ENCODE assay signal across 1 cellular context in the genomic region with DNA sequence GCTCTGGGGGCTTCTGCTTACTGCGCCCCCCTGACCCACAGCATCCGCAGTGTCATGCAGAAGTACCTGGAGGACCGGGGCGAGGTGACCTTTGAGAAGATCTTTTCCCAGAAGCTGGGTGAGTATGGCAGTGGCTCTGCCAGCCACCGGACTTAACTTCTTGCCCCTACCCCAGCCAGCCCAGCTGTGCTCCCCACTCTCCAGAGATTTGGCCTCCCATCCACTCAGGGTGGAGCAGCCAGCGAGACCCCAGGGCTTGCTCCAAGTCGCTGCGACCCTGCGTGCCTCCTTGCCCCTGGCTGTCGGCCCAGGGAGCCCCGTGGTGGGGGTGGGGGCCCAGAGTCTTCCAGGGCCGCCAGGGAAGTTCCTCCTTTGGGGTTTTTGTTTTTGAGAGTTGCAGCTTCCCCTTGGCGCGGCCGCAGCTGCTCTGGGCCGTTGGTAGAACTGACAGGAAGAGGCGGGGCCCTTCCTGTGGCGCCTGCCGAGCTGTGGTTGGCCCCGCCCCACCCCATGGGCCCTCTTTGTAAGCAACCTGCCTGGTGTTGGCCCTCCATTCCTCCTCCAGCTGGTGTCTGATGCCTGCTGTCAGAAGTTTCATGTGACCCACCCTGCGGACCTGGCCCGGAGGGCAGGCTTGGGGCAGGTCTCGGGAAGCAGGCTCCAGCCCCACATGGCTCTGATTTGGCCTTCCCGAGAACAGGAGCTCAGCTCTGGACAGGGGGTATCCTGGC.
TF ChIP-seq lines count a peak whose summit lies in the region.

No MANE protein-coding gene starts in this region.

TF ChIP-seq in K562, 482 proteins besides CTCF, POLR2A, EP300 and RAD21 (continued from another document and continues in another):
- TF ChIP-seq, protein P1, sequence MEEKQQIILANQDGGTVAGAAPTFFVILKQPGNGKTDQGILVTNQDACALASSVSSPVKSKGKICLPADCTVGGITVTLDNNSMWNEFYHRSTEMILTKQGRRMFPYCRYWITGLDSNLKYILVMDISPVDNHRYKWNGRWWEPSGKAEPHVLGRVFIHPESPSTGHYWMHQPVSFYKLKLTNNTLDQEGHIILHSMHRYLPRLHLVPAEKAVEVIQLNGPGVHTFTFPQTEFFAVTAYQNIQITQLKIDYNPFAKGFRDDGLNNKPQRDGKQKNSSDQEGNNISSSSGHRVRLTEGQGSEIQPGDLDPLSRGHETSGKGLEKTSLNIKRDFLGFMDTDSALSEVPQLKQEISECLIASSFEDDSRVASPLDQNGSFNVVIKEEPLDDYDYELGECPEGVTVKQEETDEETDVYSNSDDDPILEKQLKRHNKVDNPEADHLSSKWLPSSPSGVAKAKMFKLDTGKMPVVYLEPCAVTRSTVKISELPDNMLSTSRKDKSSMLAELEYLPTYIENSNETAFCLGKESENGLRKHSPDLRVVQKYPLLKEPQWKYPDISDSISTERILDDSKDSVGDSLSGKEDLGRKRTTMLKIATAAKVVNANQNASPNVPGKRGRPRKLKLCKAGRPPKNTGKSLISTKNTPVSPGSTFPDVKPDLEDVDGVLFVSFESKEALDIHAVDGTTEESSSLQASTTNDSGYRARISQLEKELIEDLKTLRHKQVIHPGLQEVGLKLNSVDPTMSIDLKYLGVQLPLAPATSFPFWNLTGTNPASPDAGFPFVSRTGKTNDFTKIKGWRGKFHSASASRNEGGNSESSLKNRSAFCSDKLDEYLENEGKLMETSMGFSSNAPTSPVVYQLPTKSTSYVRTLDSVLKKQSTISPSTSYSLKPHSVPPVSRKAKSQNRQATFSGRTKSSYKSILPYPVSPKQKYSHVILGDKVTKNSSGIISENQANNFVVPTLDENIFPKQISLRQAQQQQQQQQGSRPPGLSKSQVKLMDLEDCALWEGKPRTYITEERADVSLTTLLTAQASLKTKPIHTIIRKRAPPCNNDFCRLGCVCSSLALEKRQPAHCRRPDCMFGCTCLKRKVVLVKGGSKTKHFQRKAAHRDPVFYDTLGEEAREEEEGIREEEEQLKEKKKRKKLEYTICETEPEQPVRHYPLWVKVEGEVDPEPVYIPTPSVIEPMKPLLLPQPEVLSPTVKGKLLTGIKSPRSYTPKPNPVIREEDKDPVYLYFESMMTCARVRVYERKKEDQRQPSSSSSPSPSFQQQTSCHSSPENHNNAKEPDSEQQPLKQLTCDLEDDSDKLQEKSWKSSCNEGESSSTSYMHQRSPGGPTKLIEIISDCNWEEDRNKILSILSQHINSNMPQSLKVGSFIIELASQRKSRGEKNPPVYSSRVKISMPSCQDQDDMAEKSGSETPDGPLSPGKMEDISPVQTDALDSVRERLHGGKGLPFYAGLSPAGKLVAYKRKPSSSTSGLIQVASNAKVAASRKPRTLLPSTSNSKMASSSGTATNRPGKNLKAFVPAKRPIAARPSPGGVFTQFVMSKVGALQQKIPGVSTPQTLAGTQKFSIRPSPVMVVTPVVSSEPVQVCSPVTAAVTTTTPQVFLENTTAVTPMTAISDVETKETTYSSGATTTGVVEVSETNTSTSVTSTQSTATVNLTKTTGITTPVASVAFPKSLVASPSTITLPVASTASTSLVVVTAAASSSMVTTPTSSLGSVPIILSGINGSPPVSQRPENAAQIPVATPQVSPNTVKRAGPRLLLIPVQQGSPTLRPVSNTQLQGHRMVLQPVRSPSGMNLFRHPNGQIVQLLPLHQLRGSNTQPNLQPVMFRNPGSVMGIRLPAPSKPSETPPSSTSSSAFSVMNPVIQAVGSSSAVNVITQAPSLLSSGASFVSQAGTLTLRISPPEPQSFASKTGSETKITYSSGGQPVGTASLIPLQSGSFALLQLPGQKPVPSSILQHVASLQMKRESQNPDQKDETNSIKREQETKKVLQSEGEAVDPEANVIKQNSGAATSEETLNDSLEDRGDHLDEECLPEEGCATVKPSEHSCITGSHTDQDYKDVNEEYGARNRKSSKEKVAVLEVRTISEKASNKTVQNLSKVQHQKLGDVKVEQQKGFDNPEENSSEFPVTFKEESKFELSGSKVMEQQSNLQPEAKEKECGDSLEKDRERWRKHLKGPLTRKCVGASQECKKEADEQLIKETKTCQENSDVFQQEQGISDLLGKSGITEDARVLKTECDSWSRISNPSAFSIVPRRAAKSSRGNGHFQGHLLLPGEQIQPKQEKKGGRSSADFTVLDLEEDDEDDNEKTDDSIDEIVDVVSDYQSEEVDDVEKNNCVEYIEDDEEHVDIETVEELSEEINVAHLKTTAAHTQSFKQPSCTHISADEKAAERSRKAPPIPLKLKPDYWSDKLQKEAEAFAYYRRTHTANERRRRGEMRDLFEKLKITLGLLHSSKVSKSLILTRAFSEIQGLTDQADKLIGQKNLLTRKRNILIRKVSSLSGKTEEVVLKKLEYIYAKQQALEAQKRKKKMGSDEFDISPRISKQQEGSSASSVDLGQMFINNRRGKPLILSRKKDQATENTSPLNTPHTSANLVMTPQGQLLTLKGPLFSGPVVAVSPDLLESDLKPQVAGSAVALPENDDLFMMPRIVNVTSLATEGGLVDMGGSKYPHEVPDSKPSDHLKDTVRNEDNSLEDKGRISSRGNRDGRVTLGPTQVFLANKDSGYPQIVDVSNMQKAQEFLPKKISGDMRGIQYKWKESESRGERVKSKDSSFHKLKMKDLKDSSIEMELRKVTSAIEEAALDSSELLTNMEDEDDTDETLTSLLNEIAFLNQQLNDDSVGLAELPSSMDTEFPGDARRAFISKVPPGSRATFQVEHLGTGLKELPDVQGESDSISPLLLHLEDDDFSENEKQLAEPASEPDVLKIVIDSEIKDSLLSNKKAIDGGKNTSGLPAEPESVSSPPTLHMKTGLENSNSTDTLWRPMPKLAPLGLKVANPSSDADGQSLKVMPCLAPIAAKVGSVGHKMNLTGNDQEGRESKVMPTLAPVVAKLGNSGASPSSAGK (IDR thresholded peaks at IDR 0.05): no peak
- TF ChIP-seq NKRF (IDR thresholded peaks at IDR 0.05; ENCODE audit: borderline replicate concordance) (no peak), RHOXF2B (CRISPR knock-in tag; conservative IDR thresholded peaks at IDR 0.05) (no peak), CHD2 (IDR thresholded peaks at IDR 0.05; ENCODE audit: low read depth, low read length) (no peak; the same call in 1 of the 2 replicates), MXI1 (IDR thresholded peaks at IDR 0.05; ENCODE audit: low read depth, low read length) (peak; percentile 31; the same call in 1 of the 2 replicates), TEAD2 (tag; IDR thresholded peaks at IDR 0.05) (0 out of 2 replicates have a peak, but pooled peaks have one; percentile 52), ZNF561 (CRISPR knock-in tag; conservative IDR thresholded peaks at IDR 0.05) (0 out of 2 replicates have a peak, but pooled peaks have one; percentile 70), E2F8 (IDR thresholded peaks at IDR 0.05; ENCODE audit: low read depth, partially characterized antibody) (no peak), NFXL1 (CRISPR knock-in tag; IDR thresholded peaks at IDR 0.05) (0 out of 2 replicates have a peak, but pooled peaks have one; percentile 75), ZNF780A (CRISPR knock-in tag; IDR thresholded peaks at IDR 0.05) (no peak), CBX3 (IDR thresholded peaks at IDR 0.05; ENCODE audit: borderline replicate concordance in 1 of 2, low read length in 2 of 2) (no peak), ZNF75A (CRISPR knock-in tag; IDR thresholded peaks at IDR 0.05) (peak; percentile 47; the same call in 1 of the 2 replicates), EZH2 (IDR thresholded peaks at IDR 0.05; ENCODE audit: borderline replicate concordance, low read depth, low read length) (no peak), STAT5B (CRISPR knock-in tag; IDR thresholded peaks at IDR 0.05) (no peak), PHF8 (IDR thresholded peaks at IDR 0.05; ENCODE audit: borderline replicate concordance, low read length) (peak; percentile 56; the same call in 1 of the 2 replicates), RBBP5 (IDR thresholded peaks at IDR 0.05; ENCODE audit: borderline replicate concordance, insufficient read depth, low read length, poor library complexity, severe bottlenecking) (peak; percentile 48), ARID3B (CRISPR knock-in tag; IDR thresholded peaks at IDR 0.05; ENCODE audit: borderline replicate concordance) (peak; percentile 45; the same call in 1 of the 2 replicates), KLF6 (CRISPR knock-in tag; IDR thresholded peaks at IDR 0.05; ENCODE audit: borderline replicate concordance) (peak; percentile 91), TAF15 (IDR thresholded peaks at IDR 0.05; ENCODE audit: low read depth, low read length) (no peak), SMARCB1 (IDR thresholded peaks at IDR 0.05; ENCODE audit: insufficient read length, low read depth) (no peak), RBFOX2 (IDR thresholded peaks at IDR 0.05; ENCODE audit: low read depth, low read length) (peak; percentile 85), CBX8 (IDR thresholded peaks at IDR 0.05; ENCODE audit: borderline replicate concordance, extremely low read depth, low read depth, low read length, poor library complexity, severe bottlenecking) (no peak), BRD4 (IDR thresholded peaks at IDR 0.05) (peak; percentile 73; the same call in 1 of the 2 replicates), BRF2 (IDR thresholded peaks at IDR 0.05; ENCODE audit: borderline replicate concordance, insufficient read depth, insufficient read length) (no peak), NR1H2 (CRISPR knock-in tag; IDR thresholded peaks at IDR 0.05) (no peak)
- TF ChIP-seq, protein P2, sequence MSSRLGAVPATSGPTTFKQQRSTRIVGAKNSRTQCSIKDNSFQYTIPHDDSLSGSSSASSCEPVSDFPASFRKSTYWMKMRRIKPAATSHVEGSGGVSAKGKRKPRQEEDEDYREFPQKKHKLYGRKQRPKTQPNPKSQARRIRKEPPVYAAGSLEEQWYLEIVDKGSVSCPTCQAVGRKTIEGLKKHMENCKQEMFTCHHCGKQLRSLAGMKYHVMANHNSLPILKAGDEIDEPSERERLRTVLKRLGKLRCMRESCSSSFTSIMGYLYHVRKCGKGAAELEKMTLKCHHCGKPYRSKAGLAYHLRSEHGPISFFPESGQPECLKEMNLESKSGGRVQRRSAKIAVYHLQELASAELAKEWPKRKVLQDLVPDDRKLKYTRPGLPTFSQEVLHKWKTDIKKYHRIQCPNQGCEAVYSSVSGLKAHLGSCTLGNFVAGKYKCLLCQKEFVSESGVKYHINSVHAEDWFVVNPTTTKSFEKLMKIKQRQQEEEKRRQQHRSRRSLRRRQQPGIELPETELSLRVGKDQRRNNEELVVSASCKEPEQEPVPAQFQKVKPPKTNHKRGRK (tag; IDR thresholded peaks at IDR 0.05): no peak
- TF ChIP-seq, protein P3, sequence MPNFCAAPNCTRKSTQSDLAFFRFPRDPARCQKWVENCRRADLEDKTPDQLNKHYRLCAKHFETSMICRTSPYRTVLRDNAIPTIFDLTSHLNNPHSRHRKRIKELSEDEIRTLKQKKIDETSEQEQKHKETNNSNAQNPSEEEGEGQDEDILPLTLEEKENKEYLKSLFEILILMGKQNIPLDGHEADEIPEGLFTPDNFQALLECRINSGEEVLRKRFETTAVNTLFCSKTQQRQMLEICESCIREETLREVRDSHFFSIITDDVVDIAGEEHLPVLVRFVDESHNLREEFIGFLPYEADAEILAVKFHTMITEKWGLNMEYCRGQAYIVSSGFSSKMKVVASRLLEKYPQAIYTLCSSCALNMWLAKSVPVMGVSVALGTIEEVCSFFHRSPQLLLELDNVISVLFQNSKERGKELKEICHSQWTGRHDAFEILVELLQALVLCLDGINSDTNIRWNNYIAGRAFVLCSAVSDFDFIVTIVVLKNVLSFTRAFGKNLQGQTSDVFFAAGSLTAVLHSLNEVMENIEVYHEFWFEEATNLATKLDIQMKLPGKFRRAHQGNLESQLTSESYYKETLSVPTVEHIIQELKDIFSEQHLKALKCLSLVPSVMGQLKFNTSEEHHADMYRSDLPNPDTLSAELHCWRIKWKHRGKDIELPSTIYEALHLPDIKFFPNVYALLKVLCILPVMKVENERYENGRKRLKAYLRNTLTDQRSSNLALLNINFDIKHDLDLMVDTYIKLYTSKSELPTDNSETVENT (CRISPR knock-in tag; IDR thresholded peaks at IDR 0.05): no peak
